Comparison of ENCODE assay signal across 2 cellular contexts in the genomic region with DNA sequence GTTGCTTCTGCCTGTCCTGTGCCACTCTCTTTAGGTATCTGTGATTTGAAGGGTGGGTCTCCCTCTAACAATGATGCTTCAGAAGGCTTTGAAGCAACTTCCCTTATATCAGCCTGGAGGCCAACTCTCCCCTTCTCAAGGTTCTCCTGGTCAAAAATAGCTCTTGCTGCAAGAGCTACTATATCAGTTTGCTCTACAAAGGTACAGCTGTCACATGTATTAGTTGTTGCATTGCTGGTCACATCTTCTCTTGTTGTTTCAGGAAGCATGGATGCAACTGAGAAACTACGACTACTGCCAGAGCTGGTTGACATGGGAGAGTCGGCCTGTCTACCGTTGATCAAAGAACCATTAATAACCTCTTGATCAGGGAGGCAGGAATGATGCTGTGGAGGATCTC.
A peak's percentile ranks its signal among the peaks of the same experiment; 100 is the strongest.
TF ChIP-seq lines count a peak whose summit lies in the region.

No MANE protein-coding gene starts in this region.

TF ChIP-seq in HepG2, 621 proteins besides CTCF, POLR2A, EP300 and RAD21:
- TF ChIP-seq RBM22 (optimal IDR thresholded peaks at IDR 0.05; ENCODE audit: low read length) (peak; percentile 28), SNAI1 (CRISPR knock-in tag; IDR thresholded peaks at IDR 0.05; ENCODE audit: borderline replicate concordance) (no peak)
- TF ChIP-seq, protein P1, sequence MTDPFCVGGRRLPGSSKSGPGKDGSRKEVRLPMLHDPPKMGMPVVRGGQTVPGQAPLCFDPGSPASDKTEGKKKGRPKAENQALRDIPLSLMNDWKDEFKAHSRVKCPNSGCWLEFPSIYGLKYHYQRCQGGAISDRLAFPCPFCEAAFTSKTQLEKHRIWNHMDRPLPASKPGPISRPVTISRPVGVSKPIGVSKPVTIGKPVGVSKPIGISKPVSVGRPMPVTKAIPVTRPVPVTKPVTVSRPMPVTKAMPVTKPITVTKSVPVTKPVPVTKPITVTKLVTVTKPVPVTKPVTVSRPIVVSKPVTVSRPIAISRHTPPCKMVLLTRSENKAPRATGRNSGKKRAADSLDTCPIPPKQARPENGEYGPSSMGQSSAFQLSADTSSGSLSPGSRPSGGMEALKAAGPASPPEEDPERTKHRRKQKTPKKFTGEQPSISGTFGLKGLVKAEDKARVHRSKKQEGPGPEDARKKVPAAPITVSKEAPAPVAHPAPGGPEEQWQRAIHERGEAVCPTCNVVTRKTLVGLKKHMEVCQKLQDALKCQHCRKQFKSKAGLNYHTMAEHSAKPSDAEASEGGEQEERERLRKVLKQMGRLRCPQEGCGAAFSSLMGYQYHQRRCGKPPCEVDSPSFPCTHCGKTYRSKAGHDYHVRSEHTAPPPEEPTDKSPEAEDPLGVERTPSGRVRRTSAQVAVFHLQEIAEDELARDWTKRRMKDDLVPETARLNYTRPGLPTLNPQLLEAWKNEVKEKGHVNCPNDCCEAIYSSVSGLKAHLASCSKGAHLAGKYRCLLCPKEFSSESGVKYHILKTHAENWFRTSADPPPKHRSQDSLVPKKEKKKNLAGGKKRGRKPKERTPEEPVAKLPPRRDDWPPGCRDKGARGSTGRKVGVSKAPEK (CRISPR knock-in tag; IDR thresholded peaks at IDR 0.05; ENCODE audit: borderline replicate concordance), result no peak

TF ChIP-seq in GM12878, 131 proteins besides CTCF, POLR2A, EP300 and RAD21:
- TF ChIP-seq, protein P2, sequence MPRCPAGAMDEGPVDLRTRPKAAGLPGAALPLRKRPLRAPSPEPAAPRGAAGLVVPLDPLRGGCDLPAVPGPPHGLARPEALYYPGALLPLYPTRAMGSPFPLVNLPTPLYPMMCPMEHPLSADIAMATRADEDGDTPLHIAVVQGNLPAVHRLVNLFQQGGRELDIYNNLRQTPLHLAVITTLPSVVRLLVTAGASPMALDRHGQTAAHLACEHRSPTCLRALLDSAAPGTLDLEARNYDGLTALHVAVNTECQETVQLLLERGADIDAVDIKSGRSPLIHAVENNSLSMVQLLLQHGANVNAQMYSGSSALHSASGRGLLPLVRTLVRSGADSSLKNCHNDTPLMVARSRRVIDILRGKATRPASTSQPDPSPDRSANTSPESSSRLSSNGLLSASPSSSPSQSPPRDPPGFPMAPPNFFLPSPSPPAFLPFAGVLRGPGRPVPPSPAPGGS (IDR thresholded peaks at IDR 0.05; ENCODE audit: borderline replicate concordance, insufficient read depth, low read depth, low read length, poor library complexity, severe bottlenecking), result no peak
- TF ChIP-seq, protein P3, sequence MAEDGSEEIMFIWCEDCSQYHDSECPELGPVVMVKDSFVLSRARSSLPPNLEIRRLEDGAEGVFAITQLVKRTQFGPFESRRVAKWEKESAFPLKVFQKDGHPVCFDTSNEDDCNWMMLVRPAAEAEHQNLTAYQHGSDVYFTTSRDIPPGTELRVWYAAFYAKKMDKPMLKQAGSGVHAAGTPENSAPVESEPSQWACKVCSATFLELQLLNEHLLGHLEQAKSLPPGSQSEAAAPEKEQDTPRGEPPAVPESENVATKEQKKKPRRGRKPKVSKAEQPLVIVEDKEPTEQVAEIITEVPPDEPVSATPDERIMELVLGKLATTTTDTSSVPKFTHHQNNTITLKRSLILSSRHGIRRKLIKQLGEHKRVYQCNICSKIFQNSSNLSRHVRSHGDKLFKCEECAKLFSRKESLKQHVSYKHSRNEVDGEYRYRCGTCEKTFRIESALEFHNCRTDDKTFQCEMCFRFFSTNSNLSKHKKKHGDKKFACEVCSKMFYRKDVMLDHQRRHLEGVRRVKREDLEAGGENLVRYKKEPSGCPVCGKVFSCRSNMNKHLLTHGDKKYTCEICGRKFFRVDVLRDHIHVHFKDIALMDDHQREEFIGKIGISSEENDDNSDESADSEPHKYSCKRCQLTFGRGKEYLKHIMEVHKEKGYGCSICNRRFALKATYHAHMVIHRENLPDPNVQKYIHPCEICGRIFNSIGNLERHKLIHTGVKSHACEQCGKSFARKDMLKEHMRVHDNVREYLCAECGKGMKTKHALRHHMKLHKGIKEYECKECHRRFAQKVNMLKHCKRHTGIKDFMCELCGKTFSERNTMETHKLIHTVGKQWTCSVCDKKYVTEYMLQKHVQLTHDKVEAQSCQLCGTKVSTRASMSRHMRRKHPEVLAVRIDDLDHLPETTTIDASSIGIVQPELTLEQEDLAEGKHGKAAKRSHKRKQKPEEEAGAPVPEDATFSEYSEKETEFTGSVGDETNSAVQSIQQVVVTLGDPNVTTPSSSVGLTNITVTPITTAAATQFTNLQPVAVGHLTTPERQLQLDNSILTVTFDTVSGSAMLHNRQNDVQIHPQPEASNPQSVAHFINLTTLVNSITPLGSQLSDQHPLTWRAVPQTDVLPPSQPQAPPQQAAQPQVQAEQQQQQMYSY (CRISPR knock-in tag; IDR thresholded peaks at IDR 0.05), result no peak
- no peak for TF ChIP-seq ETV6 (conservative IDR thresholded peaks at IDR 0.05 in 1 of 2, IDR thresholded peaks at IDR 0.05 in 1 of 2; ENCODE audit: borderline replicate concordance in 1 of 2, low read depth in 1 of 2)
- no peak for TF ChIP-seq KDM1A (IDR thresholded peaks at IDR 0.05; ENCODE audit: borderline replicate concordance)
- TF ChIP-seq POU2F2 (IDR thresholded peaks at IDR 0.05; ENCODE audit: borderline replicate concordance, low read depth, low read length), result no peak
- no peak for TF ChIP-seq SMARCA5 (IDR thresholded peaks at IDR 0.05)
- TF ChIP-seq, protein P4, sequence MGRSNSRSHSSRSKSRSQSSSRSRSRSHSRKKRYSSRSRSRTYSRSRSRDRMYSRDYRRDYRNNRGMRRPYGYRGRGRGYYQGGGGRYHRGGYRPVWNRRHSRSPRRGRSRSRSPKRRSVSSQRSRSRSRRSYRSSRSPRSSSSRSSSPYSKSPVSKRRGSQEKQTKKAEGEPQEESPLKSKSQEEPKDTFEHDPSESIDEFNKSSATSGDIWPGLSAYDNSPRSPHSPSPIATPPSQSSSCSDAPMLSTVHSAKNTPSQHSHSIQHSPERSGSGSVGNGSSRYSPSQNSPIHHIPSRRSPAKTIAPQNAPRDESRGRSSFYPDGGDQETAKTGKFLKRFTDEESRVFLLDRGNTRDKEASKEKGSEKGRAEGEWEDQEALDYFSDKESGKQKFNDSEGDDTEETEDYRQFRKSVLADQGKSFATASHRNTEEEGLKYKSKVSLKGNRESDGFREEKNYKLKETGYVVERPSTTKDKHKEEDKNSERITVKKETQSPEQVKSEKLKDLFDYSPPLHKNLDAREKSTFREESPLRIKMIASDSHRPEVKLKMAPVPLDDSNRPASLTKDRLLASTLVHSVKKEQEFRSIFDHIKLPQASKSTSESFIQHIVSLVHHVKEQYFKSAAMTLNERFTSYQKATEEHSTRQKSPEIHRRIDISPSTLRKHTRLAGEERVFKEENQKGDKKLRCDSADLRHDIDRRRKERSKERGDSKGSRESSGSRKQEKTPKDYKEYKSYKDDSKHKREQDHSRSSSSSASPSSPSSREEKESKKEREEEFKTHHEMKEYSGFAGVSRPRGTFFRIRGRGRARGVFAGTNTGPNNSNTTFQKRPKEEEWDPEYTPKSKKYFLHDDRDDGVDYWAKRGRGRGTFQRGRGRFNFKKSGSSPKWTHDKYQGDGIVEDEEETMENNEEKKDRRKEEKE (IDR thresholded peaks at IDR 0.05), result no peak
- no peak for TF ChIP-seq CHD2 (IDR thresholded peaks at IDR 0.05; ENCODE audit: borderline replicate concordance, low read depth, low read length)
- TF ChIP-seq TARDBP (IDR thresholded peaks at IDR 0.05; ENCODE audit: borderline replicate concordance), result no peak
- TF ChIP-seq, protein P5, sequence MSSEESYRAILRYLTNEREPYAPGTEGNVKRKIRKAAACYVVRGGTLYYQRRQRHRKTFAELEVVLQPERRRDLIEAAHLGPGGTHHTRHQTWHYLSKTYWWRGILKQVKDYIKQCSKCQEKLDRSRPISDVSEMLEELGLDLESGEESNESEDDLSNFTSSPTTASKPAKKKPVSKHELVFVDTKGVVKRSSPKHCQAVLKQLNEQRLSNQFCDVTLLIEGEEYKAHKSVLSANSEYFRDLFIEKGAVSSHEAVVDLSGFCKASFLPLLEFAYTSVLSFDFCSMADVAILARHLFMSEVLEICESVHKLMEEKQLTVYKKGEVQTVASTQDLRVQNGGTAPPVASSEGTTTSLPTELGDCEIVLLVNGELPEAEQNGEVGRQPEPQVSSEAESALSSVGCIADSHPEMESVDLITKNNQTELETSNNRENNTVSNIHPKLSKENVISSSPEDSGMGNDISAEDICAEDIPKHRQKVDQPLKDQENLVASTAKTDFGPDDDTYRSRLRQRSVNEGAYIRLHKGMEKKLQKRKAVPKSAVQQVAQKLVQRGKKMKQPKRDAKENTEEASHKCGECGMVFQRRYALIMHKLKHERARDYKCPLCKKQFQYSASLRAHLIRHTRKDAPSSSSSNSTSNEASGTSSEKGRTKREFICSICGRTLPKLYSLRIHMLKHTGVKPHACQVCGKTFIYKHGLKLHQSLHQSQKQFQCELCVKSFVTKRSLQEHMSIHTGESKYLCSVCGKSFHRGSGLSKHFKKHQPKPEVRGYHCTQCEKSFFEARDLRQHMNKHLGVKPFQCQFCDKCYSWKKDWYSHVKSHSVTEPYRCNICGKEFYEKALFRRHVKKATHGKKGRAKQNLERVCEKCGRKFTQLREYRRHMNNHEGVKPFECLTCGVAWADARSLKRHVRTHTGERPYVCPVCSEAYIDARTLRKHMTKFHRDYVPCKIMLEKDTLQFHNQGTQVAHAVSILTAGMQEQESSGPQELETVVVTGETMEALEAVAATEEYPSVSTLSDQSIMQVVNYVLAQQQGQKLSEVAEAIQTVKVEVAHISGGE (CRISPR knock-in tag; IDR thresholded peaks at IDR 0.05), result no peak
- TF ChIP-seq, protein P6, sequence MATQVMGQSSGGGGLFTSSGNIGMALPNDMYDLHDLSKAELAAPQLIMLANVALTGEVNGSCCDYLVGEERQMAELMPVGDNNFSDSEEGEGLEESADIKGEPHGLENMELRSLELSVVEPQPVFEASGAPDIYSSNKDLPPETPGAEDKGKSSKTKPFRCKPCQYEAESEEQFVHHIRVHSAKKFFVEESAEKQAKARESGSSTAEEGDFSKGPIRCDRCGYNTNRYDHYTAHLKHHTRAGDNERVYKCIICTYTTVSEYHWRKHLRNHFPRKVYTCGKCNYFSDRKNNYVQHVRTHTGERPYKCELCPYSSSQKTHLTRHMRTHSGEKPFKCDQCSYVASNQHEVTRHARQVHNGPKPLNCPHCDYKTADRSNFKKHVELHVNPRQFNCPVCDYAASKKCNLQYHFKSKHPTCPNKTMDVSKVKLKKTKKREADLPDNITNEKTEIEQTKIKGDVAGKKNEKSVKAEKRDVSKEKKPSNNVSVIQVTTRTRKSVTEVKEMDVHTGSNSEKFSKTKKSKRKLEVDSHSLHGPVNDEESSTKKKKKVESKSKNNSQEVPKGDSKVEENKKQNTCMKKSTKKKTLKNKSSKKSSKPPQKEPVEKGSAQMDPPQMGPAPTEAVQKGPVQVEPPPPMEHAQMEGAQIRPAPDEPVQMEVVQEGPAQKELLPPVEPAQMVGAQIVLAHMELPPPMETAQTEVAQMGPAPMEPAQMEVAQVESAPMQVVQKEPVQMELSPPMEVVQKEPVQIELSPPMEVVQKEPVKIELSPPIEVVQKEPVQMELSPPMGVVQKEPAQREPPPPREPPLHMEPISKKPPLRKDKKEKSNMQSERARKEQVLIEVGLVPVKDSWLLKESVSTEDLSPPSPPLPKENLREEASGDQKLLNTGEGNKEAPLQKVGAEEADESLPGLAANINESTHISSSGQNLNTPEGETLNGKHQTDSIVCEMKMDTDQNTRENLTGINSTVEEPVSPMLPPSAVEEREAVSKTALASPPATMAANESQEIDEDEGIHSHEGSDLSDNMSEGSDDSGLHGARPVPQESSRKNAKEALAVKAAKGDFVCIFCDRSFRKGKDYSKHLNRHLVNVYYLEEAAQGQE (IDR thresholded peaks at IDR 0.05; ENCODE audit: low read depth, low read length), result no peak
- TF ChIP-seq, protein P7, sequence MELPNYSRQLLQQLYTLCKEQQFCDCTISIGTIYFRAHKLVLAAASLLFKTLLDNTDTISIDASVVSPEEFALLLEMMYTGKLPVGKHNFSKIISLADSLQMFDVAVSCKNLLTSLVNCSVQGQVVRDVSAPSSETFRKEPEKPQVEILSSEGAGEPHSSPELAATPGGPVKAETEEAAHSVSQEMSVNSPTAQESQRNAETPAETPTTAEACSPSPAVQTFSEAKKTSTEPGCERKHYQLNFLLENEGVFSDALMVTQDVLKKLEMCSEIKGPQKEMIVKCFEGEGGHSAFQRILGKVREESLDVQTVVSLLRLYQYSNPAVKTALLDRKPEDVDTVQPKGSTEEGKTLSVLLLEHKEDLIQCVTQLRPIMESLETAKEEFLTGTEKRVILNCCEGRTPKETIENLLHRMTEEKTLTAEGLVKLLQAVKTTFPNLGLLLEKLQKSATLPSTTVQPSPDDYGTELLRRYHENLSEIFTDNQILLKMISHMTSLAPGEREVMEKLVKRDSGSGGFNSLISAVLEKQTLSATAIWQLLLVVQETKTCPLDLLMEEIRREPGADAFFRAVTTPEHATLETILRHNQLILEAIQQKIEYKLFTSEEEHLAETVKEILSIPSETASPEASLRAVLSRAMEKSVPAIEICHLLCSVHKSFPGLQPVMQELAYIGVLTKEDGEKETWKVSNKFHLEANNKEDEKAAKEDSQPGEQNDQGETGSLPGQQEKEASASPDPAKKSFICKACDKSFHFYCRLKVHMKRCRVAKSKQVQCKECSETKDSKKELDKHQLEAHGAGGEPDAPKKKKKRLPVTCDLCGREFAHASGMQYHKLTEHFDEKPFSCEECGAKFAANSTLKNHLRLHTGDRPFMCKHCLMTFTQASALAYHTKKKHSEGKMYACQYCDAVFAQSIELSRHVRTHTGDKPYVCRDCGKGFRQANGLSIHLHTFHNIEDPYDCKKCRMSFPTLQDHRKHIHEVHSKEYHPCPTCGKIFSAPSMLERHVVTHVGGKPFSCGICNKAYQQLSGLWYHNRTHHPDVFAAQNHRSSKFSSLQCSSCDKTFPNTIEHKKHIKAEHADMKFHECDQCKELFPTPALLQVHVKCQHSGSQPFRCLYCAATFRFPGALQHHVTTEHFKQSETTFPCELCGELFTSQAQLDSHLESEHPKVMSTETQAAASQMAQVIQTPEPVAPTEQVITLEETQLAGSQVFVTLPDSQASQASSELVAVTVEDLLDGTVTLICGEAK (IDR thresholded peaks at IDR 0.05; ENCODE audit: borderline replicate concordance), result no peak
- TF ChIP-seq YBX1 (IDR thresholded peaks at IDR 0.05), result no peak
- TF ChIP-seq TCF3 (IDR thresholded peaks at IDR 0.05; ENCODE audit: borderline replicate concordance, insufficient read depth, low read depth, low read length), result no peak
- no peak for TF ChIP-seq ZBED1 (IDR thresholded peaks at IDR 0.05; ENCODE audit: borderline replicate concordance)
